ENCODE assay signal across 8 cellular contexts in genomic region chr2:33949371-33949770, GRCh38.
"Had no signal": no experiment of that assay in that cellular context is flagged by ENCODE, and none has a peak within 500 bp of the region (broad histone marks: within the 10 kb centered on the region; RNA-seq: fewer than 3 reads in every experiment).

No MANE protein-coding gene starts in this region.

- H3K4me3 ChIP-seq: GM12878 had no signal

- FAIRE-seq: G401.6, GM12878, GM12891, GM12892, GM18507, GM19239 had no signal

- DNase-seq: GDM1, GF-D8 had no signal

- ATAC-seq: GM12878 had no signal
